Comparison of ENCODE assay signal across 1 cellular context in the genomic region with DNA sequence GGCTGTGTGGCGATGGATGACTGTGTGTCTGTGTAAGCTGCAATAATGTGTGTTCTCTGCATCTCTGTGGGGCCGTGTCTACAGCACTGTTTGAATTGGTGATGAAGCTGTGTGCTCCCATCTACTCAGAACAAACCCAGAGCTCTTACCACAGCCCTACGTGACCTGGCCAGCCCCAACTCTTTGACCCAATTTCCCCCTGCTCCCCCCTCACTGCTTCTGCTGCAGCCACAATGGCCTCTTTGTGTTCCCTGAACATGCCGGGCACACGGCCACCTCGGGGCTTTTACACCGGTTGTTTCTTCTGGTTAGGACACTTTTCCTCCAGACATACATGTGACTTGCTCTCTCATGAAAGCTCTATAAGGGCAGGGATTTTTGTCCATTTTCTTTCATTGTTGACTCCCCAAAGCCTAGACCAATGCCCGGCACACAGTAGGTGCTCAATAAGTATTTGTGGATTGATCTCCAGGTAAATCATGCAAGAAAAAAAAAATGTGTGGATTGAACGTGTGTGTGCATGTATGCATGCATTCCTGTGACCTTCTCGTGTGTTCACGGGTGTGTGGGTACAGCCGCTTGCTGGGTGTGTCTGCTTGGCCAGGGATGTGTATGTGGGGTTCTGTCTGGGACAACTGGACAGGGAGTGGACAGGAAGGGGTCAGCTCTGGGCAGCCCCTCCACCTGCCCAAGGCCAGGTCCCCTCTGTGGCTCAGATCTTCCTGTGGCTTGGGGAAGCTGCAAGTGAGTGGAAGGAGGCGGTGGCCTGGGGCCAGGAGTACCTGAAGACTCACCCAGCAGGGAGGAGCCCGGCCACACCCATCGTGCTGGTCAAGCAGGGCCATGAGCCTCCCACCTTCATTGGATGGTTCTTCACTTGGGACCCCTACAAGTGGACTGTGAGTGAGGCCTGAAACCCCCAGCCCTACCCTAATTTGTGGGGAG.
A peak's percentile ranks its signal among the peaks of the same experiment; 100 is the strongest.
TF ChIP-seq lines count a peak whose summit lies in the region.

No MANE protein-coding gene starts in this region.

TF ChIP-seq in HepG2, 621 proteins besides CTCF, POLR2A, EP300 and RAD21 (continued from another document and continues in another):
- TF ChIP-seq, protein P1, sequence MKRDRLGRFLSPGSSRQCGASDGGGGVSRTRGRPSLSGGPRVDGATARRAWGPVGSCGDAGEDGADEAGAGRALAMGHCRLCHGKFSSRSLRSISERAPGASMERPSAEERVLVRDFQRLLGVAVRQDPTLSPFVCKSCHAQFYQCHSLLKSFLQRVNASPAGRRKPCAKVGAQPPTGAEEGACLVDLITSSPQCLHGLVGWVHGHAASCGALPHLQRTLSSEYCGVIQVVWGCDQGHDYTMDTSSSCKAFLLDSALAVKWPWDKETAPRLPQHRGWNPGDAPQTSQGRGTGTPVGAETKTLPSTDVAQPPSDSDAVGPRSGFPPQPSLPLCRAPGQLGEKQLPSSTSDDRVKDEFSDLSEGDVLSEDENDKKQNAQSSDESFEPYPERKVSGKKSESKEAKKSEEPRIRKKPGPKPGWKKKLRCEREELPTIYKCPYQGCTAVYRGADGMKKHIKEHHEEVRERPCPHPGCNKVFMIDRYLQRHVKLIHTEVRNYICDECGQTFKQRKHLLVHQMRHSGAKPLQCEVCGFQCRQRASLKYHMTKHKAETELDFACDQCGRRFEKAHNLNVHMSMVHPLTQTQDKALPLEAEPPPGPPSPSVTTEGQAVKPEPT (CRISPR knock-in tag; IDR thresholded peaks at IDR 0.05; ENCODE audit: low read depth), result no peak
- no peak for TF ChIP-seq ZNF512B (CRISPR knock-in tag; IDR thresholded peaks at IDR 0.05; ENCODE audit: borderline replicate concordance)
- TF ChIP-seq, protein P2, sequence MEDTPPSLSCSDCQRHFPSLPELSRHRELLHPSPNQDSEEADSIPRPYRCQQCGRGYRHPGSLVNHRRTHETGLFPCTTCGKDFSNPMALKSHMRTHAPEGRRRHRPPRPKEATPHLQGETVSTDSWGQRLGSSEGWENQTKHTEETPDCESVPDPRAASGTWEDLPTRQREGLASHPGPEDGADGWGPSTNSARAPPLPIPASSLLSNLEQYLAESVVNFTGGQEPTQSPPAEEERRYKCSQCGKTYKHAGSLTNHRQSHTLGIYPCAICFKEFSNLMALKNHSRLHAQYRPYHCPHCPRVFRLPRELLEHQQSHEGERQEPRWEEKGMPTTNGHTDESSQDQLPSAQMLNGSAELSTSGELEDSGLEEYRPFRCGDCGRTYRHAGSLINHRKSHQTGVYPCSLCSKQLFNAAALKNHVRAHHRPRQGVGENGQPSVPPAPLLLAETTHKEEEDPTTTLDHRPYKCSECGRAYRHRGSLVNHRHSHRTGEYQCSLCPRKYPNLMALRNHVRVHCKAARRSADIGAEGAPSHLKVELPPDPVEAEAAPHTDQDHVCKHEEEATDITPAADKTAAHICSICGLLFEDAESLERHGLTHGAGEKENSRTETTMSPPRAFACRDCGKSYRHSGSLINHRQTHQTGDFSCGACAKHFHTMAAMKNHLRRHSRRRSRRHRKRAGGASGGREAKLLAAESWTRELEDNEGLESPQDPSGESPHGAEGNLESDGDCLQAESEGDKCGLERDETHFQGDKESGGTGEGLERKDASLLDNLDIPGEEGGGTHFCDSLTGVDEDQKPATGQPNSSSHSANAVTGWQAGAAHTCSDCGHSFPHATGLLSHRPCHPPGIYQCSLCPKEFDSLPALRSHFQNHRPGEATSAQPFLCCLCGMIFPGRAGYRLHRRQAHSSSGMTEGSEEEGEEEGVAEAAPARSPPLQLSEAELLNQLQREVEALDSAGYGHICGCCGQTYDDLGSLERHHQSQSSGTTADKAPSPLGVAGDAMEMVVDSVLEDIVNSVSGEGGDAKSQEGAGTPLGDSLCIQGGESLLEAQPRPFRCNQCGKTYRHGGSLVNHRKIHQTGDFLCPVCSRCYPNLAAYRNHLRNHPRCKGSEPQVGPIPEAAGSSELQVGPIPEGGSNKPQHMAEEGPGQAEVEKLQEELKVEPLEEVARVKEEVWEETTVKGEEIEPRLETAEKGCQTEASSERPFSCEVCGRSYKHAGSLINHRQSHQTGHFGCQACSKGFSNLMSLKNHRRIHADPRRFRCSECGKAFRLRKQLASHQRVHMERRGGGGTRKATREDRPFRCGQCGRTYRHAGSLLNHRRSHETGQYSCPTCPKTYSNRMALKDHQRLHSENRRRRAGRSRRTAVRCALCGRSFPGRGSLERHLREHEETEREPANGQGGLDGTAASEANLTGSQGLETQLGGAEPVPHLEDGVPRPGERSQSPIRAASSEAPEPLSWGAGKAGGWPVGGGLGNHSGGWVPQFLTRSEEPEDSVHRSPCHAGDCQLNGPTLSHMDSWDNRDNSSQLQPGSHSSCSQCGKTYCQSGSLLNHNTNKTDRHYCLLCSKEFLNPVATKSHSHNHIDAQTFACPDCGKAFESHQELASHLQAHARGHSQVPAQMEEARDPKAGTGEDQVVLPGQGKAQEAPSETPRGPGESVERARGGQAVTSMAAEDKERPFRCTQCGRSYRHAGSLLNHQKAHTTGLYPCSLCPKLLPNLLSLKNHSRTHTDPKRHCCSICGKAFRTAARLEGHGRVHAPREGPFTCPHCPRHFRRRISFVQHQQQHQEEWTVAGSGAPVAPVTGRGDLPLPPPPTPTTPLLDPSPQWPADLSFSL (CRISPR knock-in tag; IDR thresholded peaks at IDR 0.05), result peak; percentile 11; the same call in 1 of the 2 replicates
- no peak for TF ChIP-seq ZNF251 (CRISPR knock-in tag; IDR thresholded peaks at IDR 0.05)
- TF ChIP-seq ZNF589 (CRISPR knock-in tag; conservative IDR thresholded peaks at IDR 0.05), result no peak
- TF ChIP-seq ZNF44 (CRISPR knock-in tag; IDR thresholded peaks at IDR 0.05), result no peak
- TF ChIP-seq, protein P3, sequence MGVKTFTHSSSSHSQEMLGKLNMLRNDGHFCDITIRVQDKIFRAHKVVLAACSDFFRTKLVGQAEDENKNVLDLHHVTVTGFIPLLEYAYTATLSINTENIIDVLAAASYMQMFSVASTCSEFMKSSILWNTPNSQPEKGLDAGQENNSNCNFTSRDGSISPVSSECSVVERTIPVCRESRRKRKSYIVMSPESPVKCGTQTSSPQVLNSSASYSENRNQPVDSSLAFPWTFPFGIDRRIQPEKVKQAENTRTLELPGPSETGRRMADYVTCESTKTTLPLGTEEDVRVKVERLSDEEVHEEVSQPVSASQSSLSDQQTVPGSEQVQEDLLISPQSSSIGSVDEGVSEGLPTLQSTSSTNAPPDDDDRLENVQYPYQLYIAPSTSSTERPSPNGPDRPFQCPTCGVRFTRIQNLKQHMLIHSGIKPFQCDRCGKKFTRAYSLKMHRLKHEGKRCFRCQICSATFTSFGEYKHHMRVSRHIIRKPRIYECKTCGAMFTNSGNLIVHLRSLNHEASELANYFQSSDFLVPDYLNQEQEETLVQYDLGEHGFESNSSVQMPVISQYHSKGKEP (CRISPR knock-in tag; IDR thresholded peaks at IDR 0.05), result no peak
- TF ChIP-seq CENPBD1 (CRISPR knock-in tag; IDR thresholded peaks at IDR 0.05; ENCODE audit: borderline replicate concordance, low read depth), result no peak
- no peak for TF ChIP-seq ZNF749 (CRISPR knock-in tag; IDR thresholded peaks at IDR 0.05; ENCODE audit: borderline replicate concordance)
- TF ChIP-seq SP2 (CRISPR knock-in tag; IDR thresholded peaks at IDR 0.05), result no peak
- TF ChIP-seq MXI1 (IDR thresholded peaks at IDR 0.05; ENCODE audit: borderline replicate concordance, low read depth, low read length), result peak; percentile 74; the same call in 1 of the 3 replicates
- TF ChIP-seq ZFP36 (IDR thresholded peaks at IDR 0.05; ENCODE audit: borderline replicate concordance, low read depth, low read length, partially characterized antibody), result no peak
- no peak for TF ChIP-seq RBM39 (IDR thresholded peaks at IDR 0.05; ENCODE audit: low read depth, low read length, poor library complexity, severe bottlenecking)
- TF ChIP-seq HDAC6 (IDR thresholded peaks at IDR 0.05; ENCODE audit: low read depth, low read length), result no peak
- TF ChIP-seq, protein P4, sequence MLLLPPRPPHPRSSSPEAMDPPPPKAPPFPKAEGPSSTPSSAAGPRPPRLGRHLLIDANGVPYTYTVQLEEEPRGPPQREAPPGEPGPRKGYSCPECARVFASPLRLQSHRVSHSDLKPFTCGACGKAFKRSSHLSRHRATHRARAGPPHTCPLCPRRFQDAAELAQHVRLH (CRISPR knock-in tag; IDR thresholded peaks at IDR 0.05; ENCODE audit: borderline replicate concordance, low read depth), result no peak
- no peak; the same call in 1 of the 2 replicates for TF ChIP-seq NR2C2 (CRISPR knock-in tag; IDR thresholded peaks at IDR 0.05; ENCODE audit: borderline replicate concordance)
- TF ChIP-seq ZNF225 (CRISPR knock-in tag; IDR thresholded peaks at IDR 0.05), result no peak
- no peak for TF ChIP-seq KDM1A (CRISPR knock-in tag; IDR thresholded peaks at IDR 0.05)
- TF ChIP-seq FOSL2 (CRISPR knock-in tag; IDR thresholded peaks at IDR 0.05), result 0 out of 2 replicates have a peak, but pooled peaks have one; percentile 41
- TF ChIP-seq NFKB2 (CRISPR knock-in tag; IDR thresholded peaks at IDR 0.05; ENCODE audit: borderline replicate concordance), result 0 out of 2 replicates have a peak, but pooled peaks have one; percentile 35
- no peak for TF ChIP-seq ZNF841 (CRISPR knock-in tag; IDR thresholded peaks at IDR 0.05; ENCODE audit: borderline replicate concordance)
- no peak for TF ChIP-seq HOXA9 (CRISPR knock-in tag; IDR thresholded peaks at IDR 0.05; ENCODE audit: borderline replicate concordance)
- TF ChIP-seq ZNF367 (CRISPR knock-in tag; IDR thresholded peaks at IDR 0.05; ENCODE audit: borderline replicate concordance), result 0 out of 2 replicates have a peak, but pooled peaks have one; percentile 1
- TF ChIP-seq, protein P5, sequence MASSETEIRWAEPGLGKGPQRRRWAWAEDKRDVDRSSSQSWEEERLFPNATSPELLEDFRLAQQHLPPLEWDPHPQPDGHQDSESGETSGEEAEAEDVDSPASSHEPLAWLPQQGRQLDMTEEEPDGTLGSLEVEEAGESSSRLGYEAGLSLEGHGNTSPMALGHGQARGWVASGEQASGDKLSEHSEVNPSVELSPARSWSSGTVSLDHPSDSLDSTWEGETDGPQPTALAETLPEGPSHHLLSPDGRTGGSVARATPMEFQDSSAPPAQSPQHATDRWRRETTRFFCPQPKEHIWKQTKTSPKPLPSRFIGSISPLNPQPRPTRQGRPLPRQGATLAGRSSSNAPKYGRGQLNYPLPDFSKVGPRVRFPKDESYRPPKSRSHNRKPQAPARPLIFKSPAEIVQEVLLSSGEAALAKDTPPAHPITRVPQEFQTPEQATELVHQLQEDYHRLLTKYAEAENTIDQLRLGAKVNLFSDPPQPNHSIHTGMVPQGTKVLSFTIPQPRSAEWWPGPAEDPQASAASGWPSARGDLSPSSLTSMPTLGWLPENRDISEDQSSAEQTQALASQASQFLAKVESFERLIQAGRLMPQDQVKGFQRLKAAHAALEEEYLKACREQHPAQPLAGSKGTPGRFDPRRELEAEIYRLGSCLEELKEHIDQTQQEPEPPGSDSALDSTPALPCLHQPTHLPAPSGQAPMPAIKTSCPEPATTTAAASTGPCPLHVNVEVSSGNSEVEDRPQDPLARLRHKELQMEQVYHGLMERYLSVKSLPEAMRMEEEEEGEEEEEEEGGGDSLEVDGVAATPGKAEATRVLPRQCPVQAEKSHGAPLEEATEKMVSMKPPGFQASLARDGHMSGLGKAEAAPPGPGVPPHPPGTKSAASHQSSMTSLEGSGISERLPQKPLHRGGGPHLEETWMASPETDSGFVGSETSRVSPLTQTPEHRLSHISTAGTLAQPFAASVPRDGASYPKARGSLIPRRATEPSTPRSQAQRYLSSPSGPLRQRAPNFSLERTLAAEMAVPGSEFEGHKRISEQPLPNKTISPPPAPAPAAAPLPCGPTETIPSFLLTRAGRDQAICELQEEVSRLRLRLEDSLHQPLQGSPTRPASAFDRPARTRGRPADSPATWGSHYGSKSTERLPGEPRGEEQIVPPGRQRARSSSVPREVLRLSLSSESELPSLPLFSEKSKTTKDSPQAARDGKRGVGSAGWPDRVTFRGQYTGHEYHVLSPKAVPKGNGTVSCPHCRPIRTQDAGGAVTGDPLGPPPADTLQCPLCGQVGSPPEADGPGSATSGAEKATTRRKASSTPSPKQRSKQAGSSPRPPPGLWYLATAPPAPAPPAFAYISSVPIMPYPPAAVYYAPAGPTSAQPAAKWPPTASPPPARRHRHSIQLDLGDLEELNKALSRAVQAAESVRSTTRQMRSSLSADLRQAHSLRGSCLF (CRISPR knock-in tag; IDR thresholded peaks at IDR 0.05; ENCODE audit: borderline replicate concordance), result no peak
- no peak for TF ChIP-seq ARID2 (CRISPR knock-in tag; IDR thresholded peaks at IDR 0.05; ENCODE audit: borderline replicate concordance)
- TF ChIP-seq SIX4 (CRISPR knock-in tag; IDR thresholded peaks at IDR 0.05), result no peak
- TF ChIP-seq SMAD9 (CRISPR knock-in tag; IDR thresholded peaks at IDR 0.05), result no peak
- TF ChIP-seq ZNF674 (CRISPR knock-in tag; IDR thresholded peaks at IDR 0.05; ENCODE audit: low read depth), result no peak
- no peak for TF ChIP-seq ZNF460 (CRISPR knock-in tag; IDR thresholded peaks at IDR 0.05; ENCODE audit: borderline replicate concordance)
- TF ChIP-seq, protein P6, sequence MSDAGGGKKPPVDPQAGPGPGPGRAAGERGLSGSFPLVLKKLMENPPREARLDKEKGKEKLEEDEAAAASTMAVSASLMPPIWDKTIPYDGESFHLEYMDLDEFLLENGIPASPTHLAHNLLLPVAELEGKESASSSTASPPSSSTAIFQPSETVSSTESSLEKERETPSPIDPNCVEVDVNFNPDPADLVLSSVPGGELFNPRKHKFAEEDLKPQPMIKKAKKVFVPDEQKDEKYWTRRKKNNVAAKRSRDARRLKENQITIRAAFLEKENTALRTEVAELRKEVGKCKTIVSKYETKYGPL (CRISPR knock-in tag; IDR thresholded peaks at IDR 0.05), result no peak
- no peak for TF ChIP-seq WIZ (CRISPR knock-in tag; IDR thresholded peaks at IDR 0.05)
- no peak for TF ChIP-seq ZNF354B (CRISPR knock-in tag; IDR thresholded peaks at IDR 0.05)
- peak; percentile 26; the same call in 1 of the 2 replicates for TF ChIP-seq ZBTB7A (CRISPR knock-in tag; IDR thresholded peaks at IDR 0.05)
